ENCODE assay signal across 8 cellular contexts in the genomic region with DNA sequence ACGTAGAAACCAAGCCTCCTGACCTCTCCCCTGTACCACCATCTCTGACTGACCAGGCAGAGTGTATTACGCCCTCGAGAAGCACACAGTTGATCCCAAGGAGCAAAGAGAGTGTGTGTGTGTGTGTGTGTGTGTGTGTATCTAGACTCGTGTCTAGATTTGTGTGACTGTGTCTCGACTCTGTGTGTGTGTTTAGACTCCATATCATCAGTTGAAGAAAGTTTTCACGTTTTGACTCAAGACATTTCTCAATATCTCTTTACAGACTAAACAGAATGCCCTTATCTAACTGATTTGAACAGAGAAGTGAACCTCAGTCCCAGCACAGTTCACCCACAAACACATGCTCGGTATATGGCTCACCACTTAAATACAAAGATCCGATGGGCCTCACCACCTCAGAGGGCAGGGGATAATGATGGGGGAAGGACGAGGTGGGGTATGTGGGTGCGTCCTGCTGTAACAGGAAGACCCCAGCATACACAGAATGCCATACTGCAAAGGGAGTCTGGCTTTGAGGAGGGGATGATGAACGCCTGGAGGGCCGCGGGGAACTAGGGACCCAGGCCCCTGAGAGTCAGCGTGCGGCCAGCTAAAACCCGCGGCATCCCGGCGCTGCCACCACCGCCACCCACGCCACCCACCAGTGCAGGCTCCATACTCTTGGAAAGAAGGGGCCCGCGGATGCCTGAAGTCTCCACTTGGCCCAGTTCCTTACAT. TPM values are rescaled to one million over a fixed set of nuclear protein-coding genes. Genes with fewer than 3 reads are reported as not detected.
DNase-seq lines count a peak whose midpoint lies in the region; ATAC-seq and TF ChIP-seq lines count a peak whose summit lies in the region.

No MANE protein-coding gene starts in this region.

- peaks cover 25% of the 10 kb centered on the region for H3K4me1 Mint-ChIP-seq in activated CD4-positive, alpha-beta memory T cell treated with anti-CD3 and anti-CD28 coated beads for 36 hours (ENCODE audit: low read depth)
- peaks cover 16% of the 10 kb centered on the region for H3K4me1 Mint-ChIP-seq in osteocyte (ENCODE audit: unreplicated experiment)

- peak overlapping the region; percentile 74 for H4K91ac ChIP-seq in IMR-90 (ENCODE audit: insufficient read depth, low read depth, low read length)

- peak; percentile 15 for ATAC-seq in GM19455 (IDR thresholded peaks at IDR 0.05; ENCODE audit: unreplicated experiment)
- peak; percentile 27 for ATAC-seq in IMR-90 (ENCODE audit: low read depth)
- peak; percentile 27 for ATAC-seq in foreskin keratinocyte

- H4K20me1 ChIP-seq in DOHH2 (ENCODE audit: control insufficient read depth, insufficient read depth, low read depth, low read length) (no peaks in the 10 kb centered on the region), IMR-90 (ENCODE audit: insufficient read depth, low read length) (peaks cover 5% of the 10 kb centered on the region)

- no CpG with 5 or more reads among the region's 23 CpGs for WGBS in IMR-90 (ENCODE audit: extremely low coverage in 2 of 2, insufficient read length in 1 of 2), 2 experiments

- H3K27me3 ChIP-seq in DOHH2 (ENCODE audit: control insufficient read depth, low read length) (no peaks in the 10 kb centered on the region), IMR-90 (ENCODE audit: control insufficient read depth, insufficient read depth, low read length) (no peaks in the 10 kb centered on the region), foreskin keratinocyte (no peaks in the 10 kb centered on the region)

- H3K9me2 ChIP-seq in DOHH2 (replicated peaks; ENCODE audit: control insufficient read depth, low read length): no peaks in the 10 kb centered on the region

- peak overlapping the region; percentile 96 for H2AFZ ChIP-seq in IMR-90 (replicated peaks; ENCODE audit: low read length, poor library complexity)

- H3K9me1 ChIP-seq in IMR-90 (ENCODE audit: insufficient read depth, low read length): 0 out of 2 replicates have a peak, but pooled peaks cover 6% of the 10 kb centered on the region

- no peaks in the 10 kb centered on the region for H3F3A ChIP-seq in DOHH2 (ENCODE audit: control insufficient read depth, insufficient read depth)

- H3K36me3 Mint-ChIP-seq in activated CD4-positive, alpha-beta memory T cell treated with anti-CD3 and anti-CD28 coated beads for 36 hours: peaks cover 31% of the 10 kb centered on the region
- peaks cover 26% of the 10 kb centered on the region for H3K36me3 Mint-ChIP-seq in osteocyte (ENCODE audit: unreplicated experiment)

- H3K4ac ChIP-seq in IMR-90 (ENCODE audit: low read depth, low read length): peak overlapping the region; percentile 79

- H4K8ac ChIP-seq in IMR-90 (ENCODE audit: low read depth in 2 of 2, low read length in 2 of 2): peak overlapping the region; percentile 73 to 88; a peak in 3 of 4 replicates

- H2BK120ac ChIP-seq in IMR-90 (ENCODE audit: low read depth, low read length): no peak overlapping the region

- dilution Hi-C loops in IMR-90 (cut with HindIII; ENCODE audit: low sequenced_read_pairs, unreplicated experiment): no loop called here

- H2BK20ac ChIP-seq in IMR-90 (ENCODE audit: low read depth, low read length): no peak overlapping the region

- intact Hi-C loops in IMR-90 (cut with micrococcal nuclease): loop anchor here (1.0 kb wide), 1 partner anchor 39 kb away; no protein-coding TSS in a partner anchor
- intact Hi-C loops in activated CD4-positive, alpha-beta memory T cell treated with anti-CD3 and anti-CD28 coated beads for 36 hours (cut with micrococcal nuclease): loop anchor here (1.0 to 10.0 kb wide), 3 partner anchors 38 to 929 kb away; a partner anchor contains a TSS

- TF ChIP-seq CTCF in DOHH2 (IDR thresholded peaks at IDR 0.05; ENCODE audit: low read depth, low read length, poor library complexity, severe bottlenecking): no peak
- no peak for TF ChIP-seq CTCF in IMR-90 (conservative IDR thresholded peaks at IDR 0.05; ENCODE audit: low read depth, low read length)
- TF ChIP-seq CTCF in foreskin keratinocyte (conservative IDR thresholded peaks at IDR 0.05): no peak
- TF ChIP-seq CTCF in osteocyte (IDR thresholded peaks at IDR 0.05): no peak

- peak overlapping the region; percentile 87 for H3K9ac ChIP-seq in IMR-90 (ENCODE audit: low read depth, low read length)

- CTCF ChIA-PET in IMR-90 (lab: Yijun Ruan, JAX): no interaction called here
- CTCF ChIA-PET in activated CD4-positive, alpha-beta memory T cell treated with anti-CD3 and anti-CD28 coated beads for 36 hours (lab: Charles Lee): interaction anchor here (0.6 to 3.9 kb wide), 3 partner anchors 13 to 186 kb away, joined by 3 to 17 read pairs (median 7); a partner anchor contains a TSS

- H3K27ac ChIP-seq in DOHH2 (ENCODE audit: low read depth, low read length) (no peak overlapping the region), IMR-90 (ENCODE audit: insufficient read depth, low read length) (peak overlapping the region; percentile 68), foreskin keratinocyte (peak overlapping the region; percentile 46)

- H3K4me2 ChIP-seq in DOHH2 (ENCODE audit: low read length) (peak overlapping the region; percentile 88), IMR-90 (ENCODE audit: low read depth, low read length) (peak overlapping the region; percentile 91)

- no peaks in the 10 kb centered on the region for H3K9me3 ChIP-seq in DOHH2 (ENCODE audit: control insufficient read depth, insufficient read depth, low read length)
- H3K9me3 ChIP-seq in IMR-90 (ENCODE audit: control insufficient read depth, insufficient read depth, low read length): peaks cover 2% of the 10 kb centered on the region; the same call in 1 of the 2 replicates

- in situ Hi-C loops in IMR-90 (cut with MboI; ENCODE audit: low sequenced_read_pairs): no loop called here

- DNase-seq in IMR-90 (peak; percentile 50), foreskin keratinocyte (peak; percentile 13 to 27), osteocyte (ENCODE audit: extremely low spot score, unreplicated experiment) (no peak), T1000 (lab: John Stamatoyannopoulos, UW) (no peak), NCI-H446 treated with DMSO at 0.1 percent for 48 hours (lab: John Stamatoyannopoulos, UW) (no peak)
- peak; percentile 37 for DNase-seq in activated CD4-positive, alpha-beta memory T cell treated with anti-CD3 and anti-CD28 coated beads for 36 hours

- H3K27ac Mint-ChIP-seq in activated CD4-positive, alpha-beta memory T cell treated with anti-CD3 and anti-CD28 coated beads for 36 hours: peak overlapping the region; percentile 80
- peak overlapping the region; percentile 94 for H3K27ac Mint-ChIP-seq in osteocyte (ENCODE audit: unreplicated experiment)

- BruUV-seq in IMR-90 (replicated peaks; lab: Mats Ljungman, UMichigan): no TSS peak

- no peak overlapping the region for H2BK15ac ChIP-seq in IMR-90 (ENCODE audit: low read depth, low read length)

- H3K14ac ChIP-seq in IMR-90 (replicated peaks; ENCODE audit: low read depth, low read length): peak overlapping the region; percentile 97

- H2AK5ac ChIP-seq in IMR-90 (ENCODE audit: low read depth, low read length): peak overlapping the region; percentile 96

- peak overlapping the region; percentile 94 for H2AK9ac ChIP-seq in IMR-90 (replicated peaks; ENCODE audit: low read depth, low read length, poor library complexity)

- POLR2A ChIA-PET in IMR-90 (lab: Charles Lee; ENCODE audit: unreplicated experiment): no interaction called here
- POLR2A ChIA-PET in activated CD4-positive, alpha-beta memory T cell treated with anti-CD3 and anti-CD28 coated beads for 36 hours (lab: Charles Lee): interaction anchor here (1.0 to 2.1 kb wide), 2 partner anchors 38 to 434 kb away, joined by 3 to 8 read pairs; a partner anchor contains a TSS

- no peaks in the 10 kb centered on the region for H3K27me3 Mint-ChIP-seq in activated CD4-positive, alpha-beta memory T cell treated with anti-CD3 and anti-CD28 coated beads for 36 hours
- H3K27me3 Mint-ChIP-seq in osteocyte (ENCODE audit: unreplicated experiment): no peaks in the 10 kb centered on the region

- no peak for TF ChIP-seq RAD21 in IMR-90 (IDR thresholded peaks at IDR 0.05; ENCODE audit: low read length)

- H3K9me3 Mint-ChIP-seq in activated CD4-positive, alpha-beta memory T cell treated with anti-CD3 and anti-CD28 coated beads for 36 hours: peaks cover 13% of the 10 kb centered on the region
- peaks cover 11% of the 10 kb centered on the region for H3K9me3 Mint-ChIP-seq in osteocyte (ENCODE audit: unreplicated experiment)

- H2BK5ac ChIP-seq in IMR-90 (ENCODE audit: low read depth, low read length, poor library complexity, severe bottlenecking): peak overlapping the region; percentile 41

- peaks cover 10 to 40% of the 10 kb centered on the region in 2 experiments for H3K79me1 ChIP-seq in IMR-90 (ENCODE audit: low read depth in 1 of 2, low read length in 2 of 2)

- peak overlapping the region; percentile 22 for H3K56ac ChIP-seq in IMR-90 (ENCODE audit: extremely low read depth, insufficient read depth, low read length)

- no peak overlapping the region for H4K5ac ChIP-seq in IMR-90 (ENCODE audit: low read depth, low read length)

- H3K4me1 ChIP-seq in DOHH2 (ENCODE audit: control insufficient read depth, low read length): peaks cover 20% of the 10 kb centered on the region
- H3K4me1 ChIP-seq in IMR-90 (ENCODE audit: control insufficient read depth, insufficient read depth, low read length): 0 out of 2 replicates have a peak, but pooled peaks cover 2% of the 10 kb centered on the region
- H3K4me1 ChIP-seq in foreskin keratinocyte: peaks cover 6% of the 10 kb centered on the region

- peak overlapping the region; percentile 97 for H3K23ac ChIP-seq in IMR-90 (ENCODE audit: low read depth, low read length)

- TF ChIP-seq POLR2A in IMR-90 (IDR thresholded peaks at IDR 0.05; ENCODE audit: low read depth, low read length): peak; percentile 60; the same call in 1 of the 2 replicates

- H3K36me3 ChIP-seq in DOHH2 (ENCODE audit: control insufficient read depth, low read length) (peaks cover 47% of the 10 kb centered on the region), IMR-90 (ENCODE audit: control insufficient read depth, insufficient read depth, low read length) (peaks cover 15% of the 10 kb centered on the region)

- peak overlapping the region; percentile 91 for H3K4me3 Mint-ChIP-seq in activated CD4-positive, alpha-beta memory T cell treated with anti-CD3 and anti-CD28 coated beads for 36 hours
- peak overlapping the region; percentile 98 for H3K4me3 Mint-ChIP-seq in osteocyte (ENCODE audit: unreplicated experiment)

- H3K4me3 ChIP-seq in DOHH2 (ENCODE audit: low read length) (peak overlapping the region; percentile 85), IMR-90 (ENCODE audit: insufficient read depth, low read depth, low read length) (peak overlapping the region; percentile 74)

- peaks cover 65% of the 10 kb centered on the region for H3K79me2 ChIP-seq in DOHH2 (ENCODE audit: control insufficient read depth, low read length)

- peak overlapping the region; percentile 1; the same call in 1 of the 2 replicates for H3K18ac ChIP-seq in IMR-90 (ENCODE audit: low read depth, low read length)

RNA-seq across cellular contexts. Expression of a gene that starts 0.8 kb away (rescaled TPM):
- total RNA-seq in IMR-90 (2012; rRNA removed): 201 and 232 TPM in 2 replicates
- 84.0 and 93.4 TPM in 2 replicates for polyA plus RNA-seq in IMR-90 (2012; rRNA removed)
- polyA plus RNA-seq in IMR-90 (2012; cell fraction: cytosol; rRNA removed): 53.2 and 78.4 TPM in 2 replicates
- 63.0 and 105 TPM in 2 replicates for polyA plus RNA-seq in IMR-90 (2012; cell fraction: nucleus; rRNA removed; ENCODE audit: low replicate concordance)
- total RNA-seq in activated CD4-positive, alpha-beta memory T cell treated with anti-CD3 and anti-CD28 coated beads for 36 hours: 10 to 100 TPM; 68.6 to 69.5 TPM
- total RNA-seq in foreskin keratinocyte: 59.5 and 61.0 TPM in 2 replicates
- polyA plus RNA-seq in foreskin keratinocyte: 24.9 and 29.9 TPM in 2 replicates
- total RNA-seq in osteocyte: 97.3 and 111 TPM in 2 replicates

RNA-seq across cellular contexts. Expression of a gene that starts 38.0 kb away (rescaled TPM):
- total RNA-seq in IMR-90 (2012; rRNA removed) (20.6 and 26.9 TPM in 2 replicates), foreskin keratinocyte (29.8 and 33.9 TPM in 2 replicates), osteocyte (36.4 and 41.1 TPM in 2 replicates)
- polyA plus RNA-seq in IMR-90 (2012; rRNA removed) (35.1 and 38.6 TPM in 2 replicates), foreskin keratinocyte (26.6 and 30.4 TPM in 2 replicates)
- 20.3 and 61.4 TPM in 2 replicates for polyA plus RNA-seq in IMR-90 (2012; cell fraction: cytosol; rRNA removed)
- polyA plus RNA-seq in IMR-90 (2012; cell fraction: nucleus; rRNA removed; ENCODE audit: low replicate concordance): 17.8 and 23.1 TPM in 2 replicates
- 10 to 100 TPM; 22.9 to 26.3 TPM for total RNA-seq in activated CD4-positive, alpha-beta memory T cell treated with anti-CD3 and anti-CD28 coated beads for 36 hours

Comparison
In these comparisons a context has a peak if more than half of its experiments do, and no peak if none do; other contexts are left out.
1. DNase-seq: peak in IMR-90 (single experiment), activated CD4-positive, alpha-beta memory T cell treated with anti-CD3 and anti-CD28 coated beads for 36 hours (single experiment) and foreskin keratinocyte (2 of 2); none in osteocyte (single experiment), T1000 (single experiment) and NCI-H446 treated with DMSO at 0.1 percent for 48 hours (single experiment).
2. Peak in every context shown above with its lines, with median percentiles within 50 percentile points of each other: ATAC-seq.